Comparison of ENCODE assay signal across 9 cellular contexts in genomic region chr2:189673661-189674373, GRCh38. TPM values are rescaled to one million over a fixed set of nuclear protein-coding genes. Genes with fewer than 3 reads are reported as not detected.
DNase-seq lines count a peak whose midpoint lies in the region; ATAC-seq and TF ChIP-seq lines count a peak whose summit lies in the region.
"Had no signal": no experiment of that assay in that cellular context is flagged by ENCODE, and none has a peak within 500 bp of the region (broad histone marks: within the 10 kb centered on the region; RNA-seq: fewer than 3 reads in every experiment).

No MANE protein-coding gene starts in this region.

- peaks cover 23% of the 10 kb centered on the region for H3K4me1 ChIP-seq in left ventricle myocardium inferior
- peaks cover 8 to 35% (median 25%) of the 10 kb centered on the region in 6 donors for H3K4me1 ChIP-seq in spleen

- DNase-seq in activated T-cell treated with anti-CD3 and anti-CD28 coated beads, Interleukin-2, amount 50 U/mL, for 4 hours: no peak
- no peak for DNase-seq in activated T-cell treated with anti-CD3 and anti-CD28 coated beads, Interleukin-2, amount 50 U/mL, for 48 hours
- no peak for DNase-seq in activated CD8-positive, alpha-beta T cell treated with anti-CD3 and anti-CD28 coated beads for 36 hours
- no peak for DNase-seq in left ventricle myocardium inferior
- DNase-seq in spleen: peak; percentile 47
- DNase-seq in NCI-H510A treated with DMSO at 0.1 percent for 48 hours (lab: John Stamatoyannopoulos, UW): no peak
- DNase-seq in HK-2 (ENCODE audit: unreplicated experiment): no peak
- no peak for DNase-seq in NCI-H128 (lab: John Stamatoyannopoulos, UW; ENCODE audit: unreplicated experiment)

- CTCF ChIA-PET in activated CD8-positive, alpha-beta T cell treated with anti-CD3 and anti-CD28 coated beads for 36 hours (lab: Charles Lee): interaction anchor here (0.7 to 6.8 kb wide), 11 partner anchors 12 to 89 kb away, joined by 3 to 96 read pairs (median 9); partner anchors contain the start of genes ASNSD1 and OSGEPL1

- H3K27me3 ChIP-seq in left ventricle myocardium inferior (ENCODE audit: low read depth) (no peaks in the 10 kb centered on the region), spleen (replicated peaks in 1 of 7) (no peaks in the 10 kb centered on the region)
- H3K27me3 ChIP-seq: cardiac muscle cell had no signal

- TF ChIP-seq POLR2A in spleen (IDR thresholded peaks at IDR 0.05): no peak

- peaks cover 27% of the 10 kb centered on the region for H3K4me1 Mint-ChIP-seq in activated T-cell treated with anti-CD3 and anti-CD28 coated beads, Interleukin-2, amount 50 U/mL, for 4 hours (ENCODE audit: low read depth)
- peaks cover 23% of the 10 kb centered on the region for H3K4me1 Mint-ChIP-seq in activated CD8-positive, alpha-beta T cell treated with anti-CD3 and anti-CD28 coated beads for 36 hours (ENCODE audit: low read depth)

- peaks cover 8% of the 10 kb centered on the region for H3K9me3 Mint-ChIP-seq in activated T-cell treated with anti-CD3 and anti-CD28 coated beads, Interleukin-2, amount 50 U/mL, for 4 hours
- H3K9me3 Mint-ChIP-seq in activated CD8-positive, alpha-beta T cell treated with anti-CD3 and anti-CD28 coated beads for 36 hours: peaks cover 14% of the 10 kb centered on the region

- H3K36me3 ChIP-seq in left ventricle myocardium inferior: peaks cover 37% of the 10 kb centered on the region
- H3K36me3 ChIP-seq in spleen: peaks cover 0 to 40% (median 25%) of the 10 kb centered on the region in 6 donors

- peak overlapping the region; percentile 78 for H3K4me3 Mint-ChIP-seq in activated T-cell treated with anti-CD3 and anti-CD28 coated beads, Interleukin-2, amount 50 U/mL, for 4 hours
- peak overlapping the region; percentile 66 for H3K4me3 Mint-ChIP-seq in activated CD8-positive, alpha-beta T cell treated with anti-CD3 and anti-CD28 coated beads for 36 hours

- intact Hi-C loops in activated CD8-positive, alpha-beta T cell treated with anti-CD3 and anti-CD28 coated beads for 36 hours (cut with micrococcal nuclease): loop anchor here (2.0 kb wide), 1 partner anchor 13 kb away; the partner anchor contains the start of gene ASNSD1
- intact Hi-C loops in left ventricle myocardium inferior (cut with micrococcal nuclease) (no loop called here), spleen (cut with DNase I; ENCODE audit: low total_unique reads) (no loop called here)

- peak overlapping the region; percentile 83 for H3K27ac Mint-ChIP-seq in activated CD8-positive, alpha-beta T cell treated with anti-CD3 and anti-CD28 coated beads for 36 hours

- POLR2A ChIA-PET in activated CD8-positive, alpha-beta T cell treated with anti-CD3 and anti-CD28 coated beads for 36 hours (lab: Charles Lee): interaction anchor here (0.5 to 4.0 kb wide), 6 partner anchors 9 to 89 kb away, joined by 3 to 16 read pairs (median 4); partner anchors contain the start of gene OSGEPL1

- peak overlapping the region; percentile 69 for H3K4me3 ChIP-seq in left ventricle myocardium inferior
- peak overlapping the region; percentile 35 to 69 (median 48) for H3K4me3 ChIP-seq in spleen

- H3K36me3 Mint-ChIP-seq in activated T-cell treated with anti-CD3 and anti-CD28 coated beads, Interleukin-2, amount 50 U/mL, for 4 hours (ENCODE audit: insufficient read depth): peaks cover 28% of the 10 kb centered on the region
- peaks cover 50% of the 10 kb centered on the region for H3K36me3 Mint-ChIP-seq in activated CD8-positive, alpha-beta T cell treated with anti-CD3 and anti-CD28 coated beads for 36 hours (ENCODE audit: low read depth)

- no peaks in the 10 kb centered on the region for H3K27me3 Mint-ChIP-seq in activated T-cell treated with anti-CD3 and anti-CD28 coated beads, Interleukin-2, amount 50 U/mL, for 4 hours (ENCODE audit: low read depth)
- H3K27me3 Mint-ChIP-seq in activated CD8-positive, alpha-beta T cell treated with anti-CD3 and anti-CD28 coated beads for 36 hours: no peaks in the 10 kb centered on the region

- whole genome bisulfite sequencing in spleen, 5 donors: 35 to 41% (median 39%) methylated on average over 12 of the region's 12 CpGs

- TF ChIP-seq CTCF in activated CD8-positive, alpha-beta T cell treated with anti-CD3 and anti-CD28 coated beads for 36 hours (IDR thresholded peaks at IDR 0.05): no peak
- no peak for TF ChIP-seq CTCF in left ventricle myocardium inferior (IDR thresholded peaks at IDR 0.05; ENCODE audit: borderline replicate concordance)
- TF ChIP-seq CTCF in spleen (IDR thresholded peaks at IDR 0.05 in 8 of 11, conservative IDR thresholded peaks at IDR 0.05 in 3 of 11): no peak

- ATAC-seq in activated T-cell treated with anti-CD3 and anti-CD28 coated beads, Interleukin-2, amount 50 U/mL, for 4 hours: peak; percentile 51 to 53
- peak; percentile 47 for ATAC-seq in activated CD8-positive, alpha-beta T cell treated with anti-CD3 and anti-CD28 coated beads for 36 hours

- peaks cover 10% of the 10 kb centered on the region for H3K9me3 ChIP-seq in left ventricle myocardium inferior (replicated peaks)
- peaks cover 0 to 14% (median 8%) of the 10 kb centered on the region in 8 donors for H3K9me3 ChIP-seq in spleen

- H3K27ac ChIP-seq in left ventricle myocardium inferior (replicated peaks) (peak overlapping the region; percentile 94), spleen (peak overlapping the region; percentile 90 to 98 (median 96))

RNA-seq across cellular contexts. Expression of gene ANKAR, which starts 0.7 kb away (rescaled TPM):
- 1 to 10 TPM; 2.0 to 3.2 (median 3.0) TPM for total RNA-seq in activated T-cell treated with anti-CD3 and anti-CD28 coated beads, Interleukin-2, amount 50 U/mL, for 4 hours
- total RNA-seq in activated CD8-positive, alpha-beta T cell treated with anti-CD3 and anti-CD28 coated beads for 36 hours: 1 to 10 TPM; 3.5 to 3.6 TPM
- total RNA-seq in left ventricle myocardium inferior (9.9 TPM), spleen (10 to 100 TPM; 10.8 to 32.3 (median 16.2) TPM)
- polyA plus RNA-seq in spleen: 1 to 10 TPM; 3.1 to 3.6 (median 3.5) TPM

RNA-seq across cellular contexts. Expression of gene ASNSD1, which starts 12.6 kb away (rescaled TPM):
- total RNA-seq in activated T-cell treated with anti-CD3 and anti-CD28 coated beads, Interleukin-2, amount 50 U/mL, for 4 hours: 10 to 100 TPM; 61.7 to 78.7 (median 70.2) TPM
- total RNA-seq in activated CD8-positive, alpha-beta T cell treated with anti-CD3 and anti-CD28 coated beads for 36 hours: 10 to 100 TPM; 41.0 to 43.2 TPM
- total RNA-seq in left ventricle myocardium inferior: 31.6 TPM
- total RNA-seq in spleen: 10 to 100 TPM; 28.1 to 50.8 (median 33.9) TPM
- 10 to 100 TPM; 30.1 to 33.4 (median 30.4) TPM for polyA plus RNA-seq in spleen
